ENCODE assay signal across 27 cellular contexts in genomic region chr2:232073031-232073430, GRCh38.
A peak's percentile ranks its signal among the peaks of the same experiment; 100 is the strongest.
DNase-seq lines count a peak whose midpoint lies in the region; ATAC-seq, FAIRE-seq and TF ChIP-seq lines count a peak whose summit lies in the region.
"Had no signal": no experiment of that assay in that cellular context is flagged by ENCODE, and none has a peak within 500 bp of the region (broad histone marks: within the 10 kb centered on the region; RNA-seq: fewer than 3 reads in every experiment).

No MANE protein-coding gene starts in this region.

- peaks cover 0 to 29% (median 23%) of the 10 kb centered on the region in 10 experiments; a peak in 17 of 20 replicates for H3K4me1 ChIP-seq in BLaER1 treated with 17β-estradiol and CSF1 and Interleukin-3, amounts not matched to agents 10 nM and 100 nM
- H3K4me1 ChIP-seq in HepG2 (ENCODE audit: insufficient read depth, low read length): peaks cover 18% of the 10 kb centered on the region
- H3K4me1 ChIP-seq: BE2C, SJSA1 had no signal

- H3K27ac ChIP-seq in BLaER1 treated with 17β-estradiol and CSF1 and Interleukin-3, amounts not matched to agents 10 nM and 100 nM: no peak overlapping the region
- H3K27ac ChIP-seq in HepG2 (ENCODE audit: extremely low read length, insufficient read depth, low read length): no peak overlapping the region
- H3K27ac ChIP-seq: GM23248, PC-9, SJSA1 had no signal

- BruUV-seq in HepG2 (replicated peaks; lab: Mats Ljungman, UMichigan): no TSS peak

- no peak for TF ChIP-seq POLR2A in HepG2 (IDR thresholded peaks at IDR 0.05; ENCODE audit: insufficient read depth in 1 of 2, low read depth in 2 of 2, low read length in 2 of 2)

- peaks cover 0 to 27% (median 0%) of the 10 kb centered on the region in 11 experiments; a peak in 9 of 22 replicates for H4K20me1 ChIP-seq in BLaER1 treated with 17β-estradiol and CSF1 and Interleukin-3, amounts not matched to agents 10 nM and 100 nM
- H4K20me1 ChIP-seq in HepG2 (ENCODE audit: insufficient read depth, low read length): no peaks in the 10 kb centered on the region

- no peak overlapping the region for H3K4me3 ChIP-seq in BLaER1 treated with 17β-estradiol and CSF1 and Interleukin-3, amounts not matched to agents 10 nM and 100 nM
- H3K4me3 ChIP-seq in HepG2 (replicated peaks in 1 of 3; ENCODE audit: insufficient read depth in 1 of 3, low read depth in 2 of 3, low read length in 3 of 3) (no peak overlapping the region), MG63 (no peak overlapping the region)
- H3K4me3 ChIP-seq: GM23248, PC-9, SJSA1 had no signal

- POLR2A ChIA-PET in HepG2 (lab: Yijun Ruan, JAX): no interaction called here

- peak; percentile 41; the same call in 2 of the 3 replicates for ATAC-seq in HepG2

- no peak for TF ChIP-seq RAD21 in HepG2 (CRISPR knock-in tag; IDR thresholded peaks at IDR 0.05)

- H2AFZ ChIP-seq in HepG2 (ENCODE audit: low read length): no peak overlapping the region
- H2AFZ ChIP-seq: GM23248, PC-9 had no signal

- no peak overlapping the region for H3K9ac ChIP-seq in BLaER1 treated with 17β-estradiol and CSF1 and Interleukin-3, amounts not matched to agents 10 nM and 100 nM
- no peak overlapping the region for H3K9ac ChIP-seq in HepG2 (ENCODE audit: insufficient read depth, low read depth, low read length)
- H3K9ac ChIP-seq: GM23248 had no signal

- no peaks in the 10 kb centered on the region for H3K79me2 ChIP-seq in HepG2 (ENCODE audit: insufficient read depth, low read length)

- CTCF ChIA-PET in HepG2 (lab: Yijun Ruan, JAX; ENCODE audit: low intra/inter-chr PET ratio, low total read pairs): no interaction called here

- DNase-seq in NCI-H82 (lab: John Stamatoyannopoulos, UW): peak; percentile 37
- DNase-seq in NCI-H82 treated with DMSO at 0.1 percent for 48 hours (lab: John Stamatoyannopoulos, UW; ENCODE audit: unreplicated experiment): no peak
- peak; percentile 90 for DNase-seq in dermis blood vessel endothelial cell
- DNase-seq in HepG2 (ENCODE audit: low spot score): no peak
- DNase-seq in kidney glomerular epithelial cell (lab: John Stamatoyannopoulos, UW): no peak
- no peak for DNase-seq in HT-29 (ENCODE audit: low spot score)
- DNase-seq in MG63: no peak
- DNase-seq: 8988T; ACHN; BE2C; CD4-positive, CD25-positive, alpha-beta regulatory T cell; DMS153; GM23248; H7; KBM-7; NCI-H1105 treated with DMSO at 0.1 percent for 48 hours; NCI-H2029; NCI-H2171; NCI-H226; NCI-H510A; NCI-H69; NK-92 treated with Interleukin-12 subunit alpha and Interleukin-12 subunit beta, amount 100 ng/mL, for 24 hours; PC-9; Right ventricle myocardium superior had no signal

- H3K27me3 ChIP-seq in BLaER1 treated with 17β-estradiol and CSF1 and Interleukin-3, amounts not matched to agents 10 nM and 100 nM: no peaks in the 10 kb centered on the region
- H3K27me3 ChIP-seq in HepG2 (ENCODE audit: control insufficient read depth in 1 of 2, insufficient read depth in 2 of 2, low read length in 2 of 2) (no peaks in the 10 kb centered on the region), MG63 (no peaks in the 10 kb centered on the region)
- H3K27me3 ChIP-seq: BE2C, SJSA1 had no signal

- TF ChIP-seq CTCF in HepG2 (CRISPR knock-in tag; IDR thresholded peaks at IDR 0.05): no peak

- in situ Hi-C loops in HepG2 (cut with HindIII; ENCODE audit: extremely low pct_ligation_motif_present, low pct_unique_long_range_greater_than_20kb): no loop called here

- peak overlapping the region in 8 of 11 experiments; percentile 15 to 61 (median 40); a peak in 13 of 22 replicates for H3K4me2 ChIP-seq in BLaER1 treated with 17β-estradiol and CSF1 and Interleukin-3, amounts not matched to agents 10 nM and 100 nM
- H3K4me2 ChIP-seq in HepG2 (ENCODE audit: low read depth, low read length): no peak overlapping the region
- H3K4me2 ChIP-seq: PC-9 had no signal

- H3K9me3 ChIP-seq in BLaER1 treated with 17β-estradiol and CSF1 and Interleukin-3, amounts not matched to agents 10 nM and 100 nM (replicated peaks in 1 of 11): no peaks in the 10 kb centered on the region
- H3K9me3 ChIP-seq in HepG2 (ENCODE audit: low read length) (no peaks in the 10 kb centered on the region), MG63 (no peaks in the 10 kb centered on the region)
- H3K9me3 ChIP-seq: BE2C, SJSA1 had no signal

- TF ChIP-seq EP300 in HepG2 (IDR thresholded peaks at IDR 0.05; ENCODE audit: low read depth in 2 of 2, low read length in 2 of 2) (no peak), HepG2 (CRISPR knock-in tag; IDR thresholded peaks at IDR 0.05; ENCODE audit: borderline replicate concordance) (no peak)

- H3K36me3 ChIP-seq in BLaER1 treated with 17β-estradiol and CSF1 and Interleukin-3, amounts not matched to agents 10 nM and 100 nM: no peaks in the 10 kb centered on the region; a peak in 1 of 22 replicates
- H3K36me3 ChIP-seq in HepG2 (replicated peaks in 1 of 2; ENCODE audit: control insufficient read depth in 1 of 2, insufficient read depth in 2 of 2, low read length in 2 of 2) (no peaks in the 10 kb centered on the region), MG63 (no peaks in the 10 kb centered on the region)
- H3K36me3 ChIP-seq: BE2C, SJSA1 had no signal

- FAIRE-seq in HepG2 (lab: Jason Lieb, UNC): no peak
- FAIRE-seq: HTR-8/SVneo had no signal

- 87% methylated on average over 4 of the region's 4 CpGs for WGBS in HepG2 (ENCODE audit: low lambda C conversion rate)

- intact Hi-C loops in HepG2 (cut with micrococcal nuclease; ENCODE audit: unreplicated experiment): no loop called here

TF ChIP-seq in HepG2, 621 proteins besides CTCF, POLR2A, EP300 and RAD21 (continues in another document):
- TF ChIP-seq HNF4A (CRISPR knock-in tag; IDR thresholded peaks at IDR 0.05) (no peak), NFIB (CRISPR knock-in tag; IDR thresholded peaks at IDR 0.05; ENCODE audit: borderline replicate concordance) (no peak), MEF2D (CRISPR knock-in tag; IDR thresholded peaks at IDR 0.05) (no peak), ZBTB33 (CRISPR knock-in tag; IDR thresholded peaks at IDR 0.05) (no peak), FOXO1 (CRISPR knock-in tag; IDR thresholded peaks at IDR 0.05) (no peak), SALL1 (CRISPR knock-in tag; IDR thresholded peaks at IDR 0.05) (no peak), ZNF530 (CRISPR knock-in tag; IDR thresholded peaks at IDR 0.05; ENCODE audit: low read depth) (no peak), BATF2 (CRISPR knock-in tag; IDR thresholded peaks at IDR 0.05) (no peak), MTERF4 (CRISPR knock-in tag; IDR thresholded peaks at IDR 0.05) (no peak)
- TF ChIP-seq, protein P1, sequence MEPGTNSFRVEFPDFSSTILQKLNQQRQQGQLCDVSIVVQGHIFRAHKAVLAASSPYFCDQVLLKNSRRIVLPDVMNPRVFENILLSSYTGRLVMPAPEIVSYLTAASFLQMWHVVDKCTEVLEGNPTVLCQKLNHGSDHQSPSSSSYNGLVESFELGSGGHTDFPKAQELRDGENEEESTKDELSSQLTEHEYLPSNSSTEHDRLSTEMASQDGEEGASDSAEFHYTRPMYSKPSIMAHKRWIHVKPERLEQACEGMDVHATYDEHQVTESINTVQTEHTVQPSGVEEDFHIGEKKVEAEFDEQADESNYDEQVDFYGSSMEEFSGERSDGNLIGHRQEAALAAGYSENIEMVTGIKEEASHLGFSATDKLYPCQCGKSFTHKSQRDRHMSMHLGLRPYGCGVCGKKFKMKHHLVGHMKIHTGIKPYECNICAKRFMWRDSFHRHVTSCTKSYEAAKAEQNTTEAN (CRISPR knock-in tag; conservative IDR thresholded peaks at IDR 0.05): no peak

Comparison
In these comparisons a context has a peak if more than half of its experiments do, and no peak if none do; other contexts are left out.
1. DNase-seq: peak in NCI-H82 (single experiment) and dermis blood vessel endothelial cell (single experiment); none in NCI-H82 treated with DMSO at 0.1 percent for 48 hours (single experiment), HepG2 (single experiment), kidney glomerular epithelial cell (single experiment), HT-29 (single experiment) and MG63 (single experiment).